In the genomic region with DNA sequence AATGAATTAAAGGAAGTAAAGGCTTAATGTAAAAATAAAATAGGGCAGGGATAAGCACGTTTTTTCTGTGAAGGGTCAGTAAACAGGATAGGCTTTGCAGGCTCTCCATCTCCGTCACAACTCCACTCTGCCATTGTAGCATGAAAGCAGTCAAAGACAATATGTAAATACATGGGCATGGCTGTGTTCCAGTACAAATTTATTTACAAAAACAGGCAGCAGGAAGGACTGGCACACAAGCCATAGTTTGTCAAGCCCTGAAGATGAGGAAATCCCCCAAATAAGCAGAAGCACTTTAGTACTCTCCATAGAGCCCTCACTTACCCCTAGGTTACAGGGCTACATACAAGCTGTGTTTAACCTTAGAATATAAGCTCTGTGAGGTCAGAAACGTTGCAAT, we compare ENCODE assay signal across 25 cellular contexts. TPM values are rescaled to one million over a fixed set of nuclear protein-coding genes. Genes with fewer than 3 reads are reported as not detected.
DNase-seq lines count a peak whose midpoint lies in the region; ATAC-seq and TF ChIP-seq lines count a peak whose summit lies in the region.
"Had no signal": no experiment of that assay in that cellular context is flagged by ENCODE, and none has a peak within 500 bp of the region (broad histone marks: within the 10 kb centered on the region; RNA-seq: fewer than 3 reads in every experiment).

No MANE protein-coding gene starts in this region.

- intact Hi-C loops in adrenal gland (cut with DNase I), result loop anchor here in 1 of 2 donors (10.0 kb wide), 1 partner anchor 181 kb away; no protein-coding TSS in a partner anchor

- peaks cover 42% of the 10 kb centered on the region for H3K4me1 Mint-ChIP-seq in nephron progenitor cell

- DNase-seq in DMS153 (lab: John Stamatoyannopoulos, UW), result peak; percentile 30
- peak; percentile 86 for DNase-seq in LNCaP clone FGC (ENCODE audit: low read depth)
- no peak for DNase-seq in adrenal gland
- no peak for DNase-seq in nephron progenitor cell
- no peak for DNase-seq in mesenteric fat pad (ENCODE audit: low spot score)
- no peak for DNase-seq in H4 (ENCODE audit: low spot score)
- DNase-seq: activated CD4-positive, CD25-positive, alpha-beta regulatory T cell; activated CD8-positive, alpha-beta memory T cell treated with anti-CD3 and anti-CD28 coated beads for 24 hours; CD8-positive, alpha-beta T cell; effector CD8-positive, alpha-beta T cell; esophagus squamous epithelium; Kasumi-1; natural killer cell; NCI-H1436; NCI-H2171 treated with DMSO at 0.1 percent for 48 hours; NK-92 treated with Interleukin-12 subunit alpha and Interleukin-12 subunit beta, amount 100 ng/mL, for 24 hours; SK-N-SH; stimulated activated naive CD4-positive, alpha-beta T cell; tibial artery had no signal

- H3K4me3 ChIP-seq in LNCaP clone FGC (ENCODE audit: low read depth, low read length), result 0 out of 2 replicates have a peak overlapping the region, but pooled peaks have one; percentile 17
- H3K4me3 ChIP-seq in adrenal gland, result no peak overlapping the region
- H3K4me3 ChIP-seq: esophagus squamous epithelium, tibial artery had no signal

- no peak overlapping the region for H3K4me3 Mint-ChIP-seq in nephron progenitor cell
- H3K4me3 Mint-ChIP-seq: activated T-helper 1 cell treated with anti-CD3 and anti-CD28 coated beads, Interleukin-12 subunit alpha, Interleukin-12 subunit beta, Interleukin-2, Interleukin-4 antibody, amounts not matched to agents 30 ng/mL and 10 ng/mL and 1 ng/mL, durations not matched to agents 14 hours and 24 hours and 36 hours; CD8-positive, alpha-beta T cell; natural killer cell; T-helper 2 cell treated with Interferon-gamma antibody and Interleukin-4, amounts not matched to agents 5 μg/mL and 100 μg/mL, for 36 hours had no signal

- peak overlapping the region; percentile 13 for H3K27ac Mint-ChIP-seq in nephron progenitor cell
- H3K27ac Mint-ChIP-seq: activated naive CD4-positive, alpha-beta T cell treated with anti-CD3 and anti-CD28 coated beads, Interleukin-2, amount 50 U/mL, for 72 hours; activated T-helper 1 cell treated with anti-CD3 and anti-CD28 coated beads, Interleukin-12 subunit alpha, Interleukin-12 subunit beta, Interleukin-2, Interleukin-4 antibody, amounts not matched to agents 30 ng/mL and 10 ng/mL and 1 ng/mL, durations not matched to agents 14 hours and 24 hours and 36 hours; CD8-positive, alpha-beta T cell; natural killer cell; T-helper 2 cell treated with Interferon-gamma antibody and Interleukin-4, amounts not matched to agents 5 μg/mL and 100 μg/mL, for 36 hours had no signal

- TF ChIP-seq POLR2A in adrenal gland (IDR thresholded peaks at IDR 0.05), result no peak

- no peak for ATAC-seq in activated CD4-positive, CD25-positive, alpha-beta regulatory T cell treated with anti-CD3 and anti-CD28 coated beads, Interleukin-2, amount 50 U/mL, for 24 hours
- ATAC-seq: activated naive CD4-positive, alpha-beta T cell treated with anti-CD3 and anti-CD28 coated beads, Interleukin-2, amount 50 U/mL, for 72 hours; CD8-positive, alpha-beta T cell; HCT116 had no signal

- H3K4me1 ChIP-seq in adrenal gland (replicated peaks in 1 of 2), result peaks cover 25 to 56% of the 10 kb centered on the region in 2 donors

- H3K9me3 Mint-ChIP-seq in nephron progenitor cell, result peaks cover 8% of the 10 kb centered on the region
- H3K9me3 Mint-ChIP-seq: activated naive CD4-positive, alpha-beta T cell treated with anti-CD3 and anti-CD28 coated beads, Interleukin-2, amount 50 U/mL, for 72 hours; activated T-helper 1 cell treated with anti-CD3 and anti-CD28 coated beads, Interleukin-12 subunit alpha, Interleukin-12 subunit beta, Interleukin-2, Interleukin-4 antibody, amounts not matched to agents 30 ng/mL and 10 ng/mL and 1 ng/mL, durations not matched to agents 14 hours and 24 hours and 36 hours had no signal

- no peaks in the 10 kb centered on the region for H3K27me3 Mint-ChIP-seq in nephron progenitor cell (ENCODE audit: low read depth, poor library complexity)

- TF ChIP-seq CTCF in LNCaP clone FGC (IDR thresholded peaks at IDR 0.05; ENCODE audit: control insufficient read depth, extremely low read depth, insufficient read depth) (no peak), adrenal gland (IDR thresholded peaks at IDR 0.05) (no peak), nephron progenitor cell (IDR thresholded peaks at IDR 0.05) (no peak)

- WGBS in adrenal gland, 4 donors, result 31 to 43% (median 33%) methylated on average over 3 of the region's 3 CpGs

- no peaks in the 10 kb centered on the region for H3K36me3 ChIP-seq in adrenal gland (replicated peaks in 1 of 2)

- H3K27ac ChIP-seq in adrenal gland, result peak overlapping the region in 3 of 5 donors; percentile 6 to 48 (median 45)
- H3K27ac ChIP-seq: esophagus squamous epithelium, parathyroid adenoma, tibial artery had no signal

- no peaks in the 10 kb centered on the region for H3K9me3 ChIP-seq in adrenal gland (replicated peaks in 1 of 3)
- H3K9me3 ChIP-seq: esophagus squamous epithelium, SK-N-SH, tibial artery had no signal

- H3K27me3 ChIP-seq in adrenal gland, result no peaks in the 10 kb centered on the region
- H3K27me3 ChIP-seq: esophagus squamous epithelium, tibial artery had no signal

- H3K36me3 Mint-ChIP-seq in nephron progenitor cell (ENCODE audit: low read depth), result peaks cover 34% of the 10 kb centered on the region
- H3K36me3 Mint-ChIP-seq: natural killer cell had no signal

RNA-seq across cellular contexts. Expression of a gene that starts 5.4 kb away (rescaled TPM):
- total RNA-seq in adrenal gland (10 to 100 TPM; 28.2 to 71.1 (median 47.4) TPM), mesenteric fat pad (10.2 TPM)
- polyA plus RNA-seq in adrenal gland, result 10 to 100 TPM; 11.7 to 52.7 (median 12.1) TPM
- 7.8 and 9.7 TPM in 2 replicates for total RNA-seq in H4 (2014; rRNA removed; shearing (Covaris generic))

RNA-seq across cellular contexts. Expression of a gene that starts 8.9 kb away (rescaled TPM):
- total RNA-seq in adrenal gland, result 100 to 1,000 TPM in 7 of 8 donors, 10 to 100 TPM in 1; 42.7 to 396 (median 163) TPM
- 100 to 1,000 TPM in 1 of 3 donors, 10 to 100 TPM in 2; 60.1 to 176 (median 60.8) TPM for polyA plus RNA-seq in adrenal gland
- 158 TPM for total RNA-seq in mesenteric fat pad
- 43.6 and 45.5 TPM in 2 replicates for total RNA-seq in H4 (2014; rRNA removed; shearing (Covaris generic))

Comparison
In these comparisons a context has a peak if more than half of its experiments do, and no peak if none do; other contexts are left out.
1. DNase-seq: peak in DMS153 (single experiment) and LNCaP clone FGC (single experiment); none in adrenal gland (0 of 7), nephron progenitor cell (single experiment), mesenteric fat pad (single experiment) and H4 (single experiment).